Comparison of ENCODE assay signal across 1 cellular context in genomic region chr3:46987485-46988401, GRCh38.
TF ChIP-seq lines count a peak whose summit lies in the region.

No MANE protein-coding gene starts in this region.

TF ChIP-seq in K562, 482 proteins besides CTCF, POLR2A, EP300 and RAD21 (continued from another document and continues in another):
- TF ChIP-seq AFF4 (CRISPR knock-in tag; IDR thresholded peaks at IDR 0.05) = peak; percentile 55; the same call in 1 of the 2 replicates
- TF ChIP-seq NFRKB (IDR thresholded peaks at IDR 0.05; ENCODE audit: low read depth) = peak; percentile 96
- TF ChIP-seq, protein P1, sequence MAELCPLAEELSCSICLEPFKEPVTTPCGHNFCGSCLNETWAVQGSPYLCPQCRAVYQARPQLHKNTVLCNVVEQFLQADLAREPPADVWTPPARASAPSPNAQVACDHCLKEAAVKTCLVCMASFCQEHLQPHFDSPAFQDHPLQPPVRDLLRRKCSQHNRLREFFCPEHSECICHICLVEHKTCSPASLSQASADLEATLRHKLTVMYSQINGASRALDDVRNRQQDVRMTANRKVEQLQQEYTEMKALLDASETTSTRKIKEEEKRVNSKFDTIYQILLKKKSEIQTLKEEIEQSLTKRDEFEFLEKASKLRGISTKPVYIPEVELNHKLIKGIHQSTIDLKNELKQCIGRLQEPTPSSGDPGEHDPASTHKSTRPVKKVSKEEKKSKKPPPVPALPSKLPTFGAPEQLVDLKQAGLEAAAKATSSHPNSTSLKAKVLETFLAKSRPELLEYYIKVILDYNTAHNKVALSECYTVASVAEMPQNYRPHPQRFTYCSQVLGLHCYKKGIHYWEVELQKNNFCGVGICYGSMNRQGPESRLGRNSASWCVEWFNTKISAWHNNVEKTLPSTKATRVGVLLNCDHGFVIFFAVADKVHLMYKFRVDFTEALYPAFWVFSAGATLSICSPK (IDR thresholded peaks at IDR 0.05; ENCODE audit: borderline replicate concordance) = no peak
- TF ChIP-seq ZNF316 (IDR thresholded peaks at IDR 0.05) = peak; percentile 92
- 0 out of 2 replicates have a peak, but pooled peaks have one; percentile 42 for TF ChIP-seq FOXO4 (CRISPR knock-in tag; IDR thresholded peaks at IDR 0.05)
- peak; percentile 6 for TF ChIP-seq PHF20 (IDR thresholded peaks at IDR 0.05; ENCODE audit: partially characterized antibody)
- TF ChIP-seq RBBP5 (IDR thresholded peaks at IDR 0.05; ENCODE audit: borderline replicate concordance, insufficient read depth, low read length, poor library complexity, severe bottlenecking) = peak; percentile 67
- 0 out of 2 replicates have a peak, but pooled peaks have one; percentile 31 for TF ChIP-seq ZKSCAN1 (IDR thresholded peaks at IDR 0.05; ENCODE audit: low read depth, low read length)
- TF ChIP-seq, protein P2, sequence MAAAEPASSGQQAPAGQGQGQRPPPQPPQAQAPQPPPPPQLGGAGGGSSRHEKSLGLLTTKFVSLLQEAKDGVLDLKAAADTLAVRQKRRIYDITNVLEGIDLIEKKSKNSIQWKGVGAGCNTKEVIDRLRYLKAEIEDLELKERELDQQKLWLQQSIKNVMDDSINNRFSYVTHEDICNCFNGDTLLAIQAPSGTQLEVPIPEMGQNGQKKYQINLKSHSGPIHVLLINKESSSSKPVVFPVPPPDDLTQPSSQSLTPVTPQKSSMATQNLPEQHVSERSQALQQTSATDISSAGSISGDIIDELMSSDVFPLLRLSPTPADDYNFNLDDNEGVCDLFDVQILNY (CRISPR knock-in tag; IDR thresholded peaks at IDR 0.05) = peak; percentile 72; the same call in 1 of the 2 replicates
- TF ChIP-seq, protein P3, sequence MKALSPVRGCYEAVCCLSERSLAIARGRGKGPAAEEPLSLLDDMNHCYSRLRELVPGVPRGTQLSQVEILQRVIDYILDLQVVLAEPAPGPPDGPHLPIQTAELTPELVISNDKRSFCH (CRISPR knock-in tag; IDR thresholded peaks at IDR 0.05) = no peak
- TF ChIP-seq, protein P3 (tag; IDR thresholded peaks at IDR 0.05) = peak; percentile 93
- peak; percentile 98 for TF ChIP-seq LEF1 (IDR thresholded peaks at IDR 0.05)
- peak; percentile 50 for TF ChIP-seq TAF1 (IDR thresholded peaks at IDR 0.05; ENCODE audit: control insufficient read depth, extremely low read depth, insufficient read depth, low read length, severe bottlenecking)
- TF ChIP-seq ZNF121 (CRISPR knock-in tag; conservative IDR thresholded peaks at IDR 0.05) = no peak
- TF ChIP-seq, protein P4, sequence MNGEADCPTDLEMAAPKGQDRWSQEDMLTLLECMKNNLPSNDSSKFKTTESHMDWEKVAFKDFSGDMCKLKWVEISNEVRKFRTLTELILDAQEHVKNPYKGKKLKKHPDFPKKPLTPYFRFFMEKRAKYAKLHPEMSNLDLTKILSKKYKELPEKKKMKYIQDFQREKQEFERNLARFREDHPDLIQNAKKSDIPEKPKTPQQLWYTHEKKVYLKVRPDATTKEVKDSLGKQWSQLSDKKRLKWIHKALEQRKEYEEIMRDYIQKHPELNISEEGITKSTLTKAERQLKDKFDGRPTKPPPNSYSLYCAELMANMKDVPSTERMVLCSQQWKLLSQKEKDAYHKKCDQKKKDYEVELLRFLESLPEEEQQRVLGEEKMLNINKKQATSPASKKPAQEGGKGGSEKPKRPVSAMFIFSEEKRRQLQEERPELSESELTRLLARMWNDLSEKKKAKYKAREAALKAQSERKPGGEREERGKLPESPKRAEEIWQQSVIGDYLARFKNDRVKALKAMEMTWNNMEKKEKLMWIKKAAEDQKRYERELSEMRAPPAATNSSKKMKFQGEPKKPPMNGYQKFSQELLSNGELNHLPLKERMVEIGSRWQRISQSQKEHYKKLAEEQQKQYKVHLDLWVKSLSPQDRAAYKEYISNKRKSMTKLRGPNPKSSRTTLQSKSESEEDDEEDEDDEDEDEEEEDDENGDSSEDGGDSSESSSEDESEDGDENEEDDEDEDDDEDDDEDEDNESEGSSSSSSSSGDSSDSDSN (IDR thresholded peaks at IDR 0.05; ENCODE audit: borderline replicate concordance in 1 of 2, low read depth in 2 of 2, low read length in 2 of 2) = 0 out of 4 replicates have a peak, but pooled peaks of 1 of the 2 experiments have one; percentile 16
- 0 out of 2 replicates have a peak, but pooled peaks have one; percentile 17 for TF ChIP-seq ZNF431 (CRISPR knock-in tag; IDR thresholded peaks at IDR 0.05)
- TF ChIP-seq CC2D1A (IDR thresholded peaks at IDR 0.05) = peak; percentile 50; the same call in 1 of the 2 replicates
- TF ChIP-seq TRIM28 (IDR thresholded peaks at IDR 0.05) = 0 out of 2 replicates have a peak, but pooled peaks have one; percentile 72
- peak; percentile 8; the same call in 1 of the 2 replicates for TF ChIP-seq KLF16 (IDR thresholded peaks at IDR 0.05)
- TF ChIP-seq CHCHD3 (CRISPR knock-in tag; IDR thresholded peaks at IDR 0.05) = no peak
- peak; percentile 94 for TF ChIP-seq DACH1 (IDR thresholded peaks at IDR 0.05; ENCODE audit: partially characterized antibody)
- TF ChIP-seq TBL1XR1 (IDR thresholded peaks at IDR 0.05; ENCODE audit: low read length in 2 of 2) = peak; percentile 74 to 78
- peak; percentile 20 for TF ChIP-seq CREB1 (IDR thresholded peaks at IDR 0.05)
- TF ChIP-seq CREB1 (CRISPR knock-in tag; IDR thresholded peaks at IDR 0.05) = peak; percentile 50; the same call in 1 of the 2 replicates
- TF ChIP-seq, protein P5, sequence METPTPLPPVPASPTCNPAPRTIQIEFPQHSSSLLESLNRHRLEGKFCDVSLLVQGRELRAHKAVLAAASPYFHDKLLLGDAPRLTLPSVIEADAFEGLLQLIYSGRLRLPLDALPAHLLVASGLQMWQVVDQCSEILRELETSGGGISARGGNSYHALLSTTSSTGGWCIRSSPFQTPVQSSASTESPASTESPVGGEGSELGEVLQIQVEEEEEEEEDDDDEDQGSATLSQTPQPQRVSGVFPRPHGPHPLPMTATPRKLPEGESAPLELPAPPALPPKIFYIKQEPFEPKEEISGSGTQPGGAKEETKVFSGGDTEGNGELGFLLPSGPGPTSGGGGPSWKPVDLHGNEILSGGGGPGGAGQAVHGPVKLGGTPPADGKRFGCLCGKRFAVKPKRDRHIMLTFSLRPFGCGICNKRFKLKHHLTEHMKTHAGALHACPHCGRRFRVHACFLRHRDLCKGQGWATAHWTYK (CRISPR knock-in tag; IDR thresholded peaks at IDR 0.05) = peak; percentile 84
- TF ChIP-seq PRPF4 (IDR thresholded peaks at IDR 0.05; ENCODE audit: insufficient read depth, low read depth, low read length, poor library complexity, severe bottlenecking) = peak; percentile 82
- TF ChIP-seq, protein P6, sequence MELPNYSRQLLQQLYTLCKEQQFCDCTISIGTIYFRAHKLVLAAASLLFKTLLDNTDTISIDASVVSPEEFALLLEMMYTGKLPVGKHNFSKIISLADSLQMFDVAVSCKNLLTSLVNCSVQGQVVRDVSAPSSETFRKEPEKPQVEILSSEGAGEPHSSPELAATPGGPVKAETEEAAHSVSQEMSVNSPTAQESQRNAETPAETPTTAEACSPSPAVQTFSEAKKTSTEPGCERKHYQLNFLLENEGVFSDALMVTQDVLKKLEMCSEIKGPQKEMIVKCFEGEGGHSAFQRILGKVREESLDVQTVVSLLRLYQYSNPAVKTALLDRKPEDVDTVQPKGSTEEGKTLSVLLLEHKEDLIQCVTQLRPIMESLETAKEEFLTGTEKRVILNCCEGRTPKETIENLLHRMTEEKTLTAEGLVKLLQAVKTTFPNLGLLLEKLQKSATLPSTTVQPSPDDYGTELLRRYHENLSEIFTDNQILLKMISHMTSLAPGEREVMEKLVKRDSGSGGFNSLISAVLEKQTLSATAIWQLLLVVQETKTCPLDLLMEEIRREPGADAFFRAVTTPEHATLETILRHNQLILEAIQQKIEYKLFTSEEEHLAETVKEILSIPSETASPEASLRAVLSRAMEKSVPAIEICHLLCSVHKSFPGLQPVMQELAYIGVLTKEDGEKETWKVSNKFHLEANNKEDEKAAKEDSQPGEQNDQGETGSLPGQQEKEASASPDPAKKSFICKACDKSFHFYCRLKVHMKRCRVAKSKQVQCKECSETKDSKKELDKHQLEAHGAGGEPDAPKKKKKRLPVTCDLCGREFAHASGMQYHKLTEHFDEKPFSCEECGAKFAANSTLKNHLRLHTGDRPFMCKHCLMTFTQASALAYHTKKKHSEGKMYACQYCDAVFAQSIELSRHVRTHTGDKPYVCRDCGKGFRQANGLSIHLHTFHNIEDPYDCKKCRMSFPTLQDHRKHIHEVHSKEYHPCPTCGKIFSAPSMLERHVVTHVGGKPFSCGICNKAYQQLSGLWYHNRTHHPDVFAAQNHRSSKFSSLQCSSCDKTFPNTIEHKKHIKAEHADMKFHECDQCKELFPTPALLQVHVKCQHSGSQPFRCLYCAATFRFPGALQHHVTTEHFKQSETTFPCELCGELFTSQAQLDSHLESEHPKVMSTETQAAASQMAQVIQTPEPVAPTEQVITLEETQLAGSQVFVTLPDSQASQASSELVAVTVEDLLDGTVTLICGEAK (IDR thresholded peaks at IDR 0.05) = peak; percentile 78
- TF ChIP-seq, protein P6 (CRISPR knock-in tag; IDR thresholded peaks at IDR 0.05) = no peak
- TF ChIP-seq SRSF3 (IDR thresholded peaks at IDR 0.05; ENCODE audit: insufficient read depth, low read length) = 0 out of 2 replicates have a peak, but pooled peaks have one; percentile 68
- TF ChIP-seq, protein P7, sequence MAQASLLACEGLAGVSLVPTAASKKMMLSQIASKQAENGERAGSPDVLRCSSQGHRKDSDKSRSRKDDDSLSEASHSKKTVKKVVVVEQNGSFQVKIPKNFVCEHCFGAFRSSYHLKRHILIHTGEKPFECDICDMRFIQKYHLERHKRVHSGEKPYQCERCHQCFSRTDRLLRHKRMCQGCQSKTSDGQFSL (CRISPR knock-in tag; IDR thresholded peaks at IDR 0.05) = peak; percentile 100
- TF ChIP-seq, protein P7 (tag; IDR thresholded peaks at IDR 0.05) = peak in 1 of 2 experiments; percentile 99; a peak in 2 of 4 replicates
- peak; percentile 77 for TF ChIP-seq SMARCE1 (IDR thresholded peaks at IDR 0.05)
- peak; percentile 62; the same call in 1 of the 2 replicates for TF ChIP-seq ELF2 (CRISPR knock-in tag; IDR thresholded peaks at IDR 0.05)
- peak; percentile 87 for TF ChIP-seq CHD1 (IDR thresholded peaks at IDR 0.05; ENCODE audit: low read length)
- no peak for TF ChIP-seq ZNF764 (CRISPR knock-in tag; IDR thresholded peaks at IDR 0.05; ENCODE audit: low read depth)
- TF ChIP-seq WHSC1 (IDR thresholded peaks at IDR 0.05; ENCODE audit: low read length) = no peak
